8 cellular contexts compared by ENCODE assay signal in the genomic region with DNA sequence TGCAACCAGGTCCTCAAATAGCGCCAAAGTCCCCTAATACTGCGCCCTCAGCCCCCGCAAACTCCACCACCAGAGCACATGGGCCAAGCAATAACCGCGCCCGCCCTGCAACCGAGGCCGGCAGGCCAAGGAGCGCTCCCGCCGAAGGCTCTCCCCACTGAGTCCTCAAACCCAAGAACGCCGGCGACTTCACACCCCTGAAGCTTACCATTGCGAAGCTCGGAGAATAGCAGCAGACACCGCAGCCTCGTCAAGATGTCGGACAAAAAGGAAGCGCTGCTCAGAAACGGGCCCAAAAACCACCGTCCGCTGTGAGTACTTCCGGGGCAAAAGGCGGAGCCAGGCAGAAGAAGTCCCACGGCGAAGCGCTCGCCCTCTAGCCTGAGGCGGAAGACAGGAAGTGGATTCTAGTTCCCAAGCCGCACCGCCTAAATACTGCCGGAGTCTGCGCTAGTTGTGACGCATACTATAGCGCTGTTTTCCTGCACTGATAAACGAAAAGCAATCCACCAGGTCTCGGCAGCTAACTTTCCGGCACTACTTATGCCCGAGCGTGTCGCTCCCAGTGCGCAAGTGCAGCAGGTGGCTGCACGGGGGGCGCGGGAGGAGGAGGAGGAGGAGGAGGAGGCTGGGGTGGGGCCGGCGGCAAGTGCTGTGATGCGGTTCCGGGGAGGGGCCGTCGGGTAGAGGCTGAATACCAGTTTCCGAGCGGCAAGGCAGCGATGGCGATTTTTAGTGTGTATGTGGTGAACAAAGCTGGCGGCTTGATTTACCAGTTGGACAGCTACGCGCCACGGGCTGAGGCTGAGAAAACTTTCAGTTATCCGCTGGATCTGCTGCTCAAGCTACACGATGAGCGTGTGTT. TPM values are rescaled to one million over a fixed set of nuclear protein-coding genes. Genes with fewer than 3 reads are reported as not detected.
A peak's percentile ranks its signal among the peaks of the same experiment; 100 is the strongest.
DNase-seq lines count a peak whose midpoint lies in the region; ATAC-seq and TF ChIP-seq lines count a peak whose summit lies in the region.

A gene (minus strand): TSS at position 270 of the 865 bp plus-strand sequence. CDS start 59 bp downstream, at position 211.
A gene with protein sequence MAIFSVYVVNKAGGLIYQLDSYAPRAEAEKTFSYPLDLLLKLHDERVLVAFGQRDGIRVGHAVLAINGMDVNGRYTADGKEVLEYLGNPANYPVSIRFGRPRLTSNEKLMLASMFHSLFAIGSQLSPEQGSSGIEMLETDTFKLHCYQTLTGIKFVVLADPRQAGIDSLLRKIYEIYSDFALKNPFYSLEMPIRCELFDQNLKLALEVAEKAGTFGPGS (plus strand): TSS at position 693 of the 865 bp plus-strand sequence. CDS start 30 bp downstream, at position 723.

- H3K36me3 ChIP-seq in NT2/D1 (ENCODE audit: insufficient read depth, insufficient read length, low read length) (peaks cover 67% of the 10 kb centered on the region), endodermal cell (ENCODE audit: control insufficient read depth, insufficient read depth, low read length) (peaks cover 57% of the 10 kb centered on the region), mesendoderm (ENCODE audit: control insufficient read depth, insufficient read depth, low read length) (peaks cover 12% of the 10 kb centered on the region)

- no peaks in the 10 kb centered on the region for H3K9me3 ChIP-seq in NT2/D1 (ENCODE audit: insufficient read depth, low read length)
- no peaks in the 10 kb centered on the region for H3K9me3 ChIP-seq in endodermal cell (ENCODE audit: control insufficient read depth, low read length)

- peak within 1 kb of the TSS; percentile 62 for H3K4me2 ChIP-seq in mesendoderm (ENCODE audit: low read length)

- H3K56ac ChIP-seq in mesendoderm (ENCODE audit: low read length): peak within 1 kb of the TSS; percentile 99

- peak within 1 kb of the TSS; percentile 97 for H3K23ac ChIP-seq in mesendoderm (ENCODE audit: low read length)

- peak within 1 kb of the TSS; percentile 98 for H3K4me3 ChIP-seq in NT2/D1 (ENCODE audit: insufficient read length, low read depth)
- peak within 1 kb of the TSS; percentile 99 for H3K4me3 ChIP-seq in endodermal cell (ENCODE audit: low read length)
- peak within 1 kb of the TSS; percentile 99 for H3K4me3 ChIP-seq in mesendoderm (ENCODE audit: low read length)

- H3K4ac ChIP-seq in mesendoderm (ENCODE audit: low read depth, low read length): peak within 1 kb of the TSS; percentile 88

- no peaks in the 10 kb centered on the region for H3K27me3 ChIP-seq in NT2/D1 (ENCODE audit: insufficient read depth, insufficient read length)
- no peaks in the 10 kb centered on the region for H3K27me3 ChIP-seq in endodermal cell (ENCODE audit: control insufficient read depth, insufficient read depth, low read length, poor library complexity, severe bottlenecking)
- no peaks in the 10 kb centered on the region for H3K27me3 ChIP-seq in mesendoderm (ENCODE audit: insufficient read depth, low read length, poor library complexity)

- H3K79me2 ChIP-seq in mesendoderm (ENCODE audit: control insufficient read depth, insufficient read depth, low read length): peaks cover 41% of the 10 kb centered on the region

- H3K18ac ChIP-seq in mesendoderm (ENCODE audit: low read length): peak within 1 kb of the TSS; percentile 86

- CTCF ChIA-PET in activated CD8-positive, alpha-beta memory T cell treated with anti-CD3 and anti-CD28 coated beads, Interleukin-2, amount 10 ng/mL, durations not matched to agents 7 days and 5 days (lab: Charles Lee): interaction anchor here (0.6 to 5.1 kb wide), 8 partner anchors 10 to 37 kb away, joined by 3 to 33 read pairs (median 4); a partner anchor contains a TSS

- H3K4me1 ChIP-seq in NT2/D1 (ENCODE audit: insufficient read depth, insufficient read length) (peaks cover 5% of the 10 kb centered on the region), endodermal cell (ENCODE audit: control insufficient read depth, insufficient read depth, low read length) (peaks cover 6% of the 10 kb centered on the region), mesendoderm (ENCODE audit: control insufficient read depth, low read depth, low read length) (peaks cover 4% of the 10 kb centered on the region)

- H3K4me3 Mint-ChIP-seq in activated CD8-positive, alpha-beta memory T cell treated with anti-CD3 and anti-CD28 coated beads, Interleukin-2, amount 10 ng/mL, durations not matched to agents 7 days and 5 days: peak within 1 kb of the TSS; percentile 94
- peak within 1 kb of the TSS; percentile 100 for H3K4me3 Mint-ChIP-seq in endodermal cell

- TF ChIP-seq CTCF in endodermal cell (conservative IDR thresholded peaks at IDR 0.05): no peak

- peaks cover 56% of the 10 kb centered on the region for H3K4me1 Mint-ChIP-seq in activated CD8-positive, alpha-beta memory T cell treated with anti-CD3 and anti-CD28 coated beads, Interleukin-2, amount 10 ng/mL, durations not matched to agents 7 days and 5 days
- H3K4me1 Mint-ChIP-seq in endodermal cell: peaks cover 12% of the 10 kb centered on the region

- H4K8ac ChIP-seq in mesendoderm (ENCODE audit: low read depth, low read length): peak within 1 kb of the TSS; percentile 99

- peak; percentile 94 for DNase-seq in COR-L47 (lab: John Stamatoyannopoulos, UW)
- DNase-seq in HUDEP-2 (lab: John Stamatoyannopoulos, UW; ENCODE audit: unreplicated experiment in 76 of 76): peak in 75 of 76 experiments; percentile 54 to 96 (median 89)
- DNase-seq in NT2/D1 (ENCODE audit: low read depth, low spot score): peak; percentile 94
- peak; percentile 98 for DNase-seq in activated CD8-positive, alpha-beta memory T cell treated with anti-CD3 and anti-CD28 coated beads, Interleukin-2, amount 10 ng/mL, durations not matched to agents 7 days and 5 days
- DNase-seq in endodermal cell: peak; percentile 97
- DNase-seq in mesendoderm: peak; percentile 99
- DNase-seq in stimulated activated CD8-positive, alpha-beta memory T cell treated with anti-CD3 and anti-CD28 coated beads, Interleukin-15, amount 100 ng/mL, for 1 hour (ENCODE audit: low read depth): peak; percentile 92

- peaks cover 7% of the 10 kb centered on the region for H3K79me1 ChIP-seq in mesendoderm (ENCODE audit: low read length)

- H2AK5ac ChIP-seq in mesendoderm (ENCODE audit: low read length): no peak within 1 kb of the TSS

- H3K9me3 Mint-ChIP-seq in activated CD8-positive, alpha-beta memory T cell treated with anti-CD3 and anti-CD28 coated beads, Interleukin-2, amount 10 ng/mL, durations not matched to agents 7 days and 5 days (ENCODE audit: low read depth): no peaks in the 10 kb centered on the region
- H3K9me3 Mint-ChIP-seq in endodermal cell: no peaks in the 10 kb centered on the region

- no peak within 1 kb of the TSS for H4K5ac ChIP-seq in mesendoderm (ENCODE audit: low read length)

- H3K27ac Mint-ChIP-seq in activated CD8-positive, alpha-beta memory T cell treated with anti-CD3 and anti-CD28 coated beads, Interleukin-2, amount 10 ng/mL, durations not matched to agents 7 days and 5 days: peak within 1 kb of the TSS; percentile 99
- H3K27ac Mint-ChIP-seq in endodermal cell: peak within 1 kb of the TSS; percentile 97

- ATAC-seq in GM21381 (IDR thresholded peaks at IDR 0.05; ENCODE audit: unreplicated experiment): peak; percentile 84
- peak; percentile 91 for ATAC-seq in activated CD8-positive, alpha-beta memory T cell treated with anti-CD3 and anti-CD28 coated beads, Interleukin-2, amount 10 ng/mL, durations not matched to agents 7 days and 5 days

- WGBS in endodermal cell (ENCODE audit: insufficient coverage in 1 of 2, insufficient read length in 1 of 2), 2 experiments: 0% methylated on average over 37 to 61 of the region's 63 CpGs
- WGBS in mesendoderm (ENCODE audit: extremely low coverage, insufficient coverage, low lambda C conversion rate): no CpG with 5 or more reads among the region's 63 CpGs

- no peaks in the 10 kb centered on the region for H3K27me3 Mint-ChIP-seq in activated CD8-positive, alpha-beta memory T cell treated with anti-CD3 and anti-CD28 coated beads, Interleukin-2, amount 10 ng/mL, durations not matched to agents 7 days and 5 days
- no peaks in the 10 kb centered on the region for H3K27me3 Mint-ChIP-seq in endodermal cell (ENCODE audit: insufficient read depth)

- no peak within 1 kb of the TSS for H2BK15ac ChIP-seq in mesendoderm (replicated peaks; ENCODE audit: low read depth)

- peaks cover 59% of the 10 kb centered on the region for H3K36me3 Mint-ChIP-seq in activated CD8-positive, alpha-beta memory T cell treated with anti-CD3 and anti-CD28 coated beads, Interleukin-2, amount 10 ng/mL, durations not matched to agents 7 days and 5 days
- H3K36me3 Mint-ChIP-seq in endodermal cell (ENCODE audit: low read depth): peaks cover 67% of the 10 kb centered on the region

- peak within 1 kb of the TSS; percentile 94 for H3K9ac ChIP-seq in NT2/D1 (ENCODE audit: insufficient read length, low read depth)
- H3K9ac ChIP-seq in endodermal cell (ENCODE audit: extremely low read depth, low read length, poor library complexity, severe bottlenecking): peak within 1 kb of the TSS; percentile 94
- H3K9ac ChIP-seq in mesendoderm (ENCODE audit: low read length): peak within 1 kb of the TSS; percentile 98

- peak within 1 kb of the TSS; percentile 47 for H2BK120ac ChIP-seq in mesendoderm (ENCODE audit: low read depth, low read length)

- H3K27ac ChIP-seq in endodermal cell (ENCODE audit: low read depth, low read length): peak within 1 kb of the TSS; percentile 88
- peak within 1 kb of the TSS; percentile 91 for H3K27ac ChIP-seq in mesendoderm (ENCODE audit: low read depth, low read length)

- peak within 1 kb of the TSS; percentile 49 for H2BK5ac ChIP-seq in mesendoderm (ENCODE audit: low read length)

RNA-seq across cellular contexts. Expression of the first gene that starts in this region (rescaled TPM):
- total RNA-seq in activated CD8-positive, alpha-beta memory T cell treated with anti-CD3 and anti-CD28 coated beads, Interleukin-2, amount 10 ng/mL, durations not matched to agents 7 days and 5 days: 1,000 to 10,000 TPM in 1 of 2 experiments, 100 to 1,000 TPM in 1; 945 to 1,070 TPM
- 1,000 to 10,000 TPM; 1,289 to 1,299 TPM for total RNA-seq in endodermal cell
- polyA plus RNA-seq in endodermal cell (2013, experiment 1 of 2): 1,099 TPM
- 1,071 TPM for polyA plus RNA-seq in endodermal cell (2013, experiment 2 of 2)
- polyA plus RNA-seq in mesendoderm (2013, experiment 1 of 2): 2,936 TPM
- 2,849 TPM for polyA plus RNA-seq in mesendoderm (2013, experiment 2 of 2)

RNA-seq across cellular contexts. Expression of the second gene that starts in this region (rescaled TPM):
- total RNA-seq in activated CD8-positive, alpha-beta memory T cell treated with anti-CD3 and anti-CD28 coated beads, Interleukin-2, amount 10 ng/mL, durations not matched to agents 7 days and 5 days: 10 to 100 TPM; 73.9 to 91.5 TPM
- total RNA-seq in endodermal cell: 10 to 100 TPM; 60.0 to 66.8 TPM
- 78.9 TPM for polyA plus RNA-seq in endodermal cell (2013, experiment 1 of 2)
- polyA plus RNA-seq in endodermal cell (2013, experiment 2 of 2): 77.1 TPM
- polyA plus RNA-seq in mesendoderm (2013, experiment 1 of 2): 94.7 TPM
- 93.7 TPM for polyA plus RNA-seq in mesendoderm (2013, experiment 2 of 2)

Comparison
In these comparisons a context has a peak if more than half of its experiments do, and no peak if none do; other contexts are left out.
1. Peak in every context shown above with its lines: DNase-seq, ATAC-seq, H3K4me3 ChIP-seq and H3K27ac ChIP-seq.